ENCODE assay signal across 21 cellular contexts in genomic region chr10:287029-287428, GRCh38.
"Had no signal": no experiment of that assay in that cellular context is flagged by ENCODE, and none has a peak within 500 bp of the region (broad histone marks: within the 10 kb centered on the region; RNA-seq: fewer than 3 reads in every experiment).

No MANE protein-coding gene starts in this region.

- H3K4me1 ChIP-seq: ascending aorta, foreskin keratinocyte, lower lobe of right lung, neural progenitor cell, transverse colon, uterus had no signal

- H3K4me3 Mint-ChIP-seq: activated CD4-positive, alpha-beta T cell treated with anti-CD3 and anti-CD28 coated beads, Interleukin-2, amount 10 ng/mL, durations not matched to agents 7 days and 5 days; activated naive CD4-positive, alpha-beta T cell treated with anti-CD3 and anti-CD28 coated beads, Interleukin-2, amount 50 U/mL, for 24 hours; endodermal cell; naive thymus-derived CD4-positive, alpha-beta T cell; neural progenitor cell; stimulated activated naive B cell treated with anti-CD40 and anti-IgM and Interleukin-4, amounts not matched to agents 10 μg/mL and 1 μg/mL and 100 μg/mL, for 72 hours; T-helper 2 cell treated with Interferon-gamma antibody and Interleukin-4, amounts not matched to agents 5 μg/mL and 100 μg/mL, for 36 hours had no signal

- H3K4me2 ChIP-seq: neural progenitor cell had no signal

- H3K27me3 Mint-ChIP-seq: activated CD4-positive, alpha-beta T cell treated with anti-CD3 and anti-CD28 coated beads, Interleukin-2, amount 10 ng/mL, durations not matched to agents 7 days and 5 days; activated naive CD4-positive, alpha-beta T cell treated with anti-CD3 and anti-CD28 coated beads, Interleukin-2, amount 50 U/mL, for 24 hours had no signal

- H3K9me3 ChIP-seq: ascending aorta, lower lobe of right lung, transverse colon, uterus had no signal

- H3K36me3 ChIP-seq: neural progenitor cell, uterus had no signal

- H3K9ac ChIP-seq: neural progenitor cell had no signal

- DNase-seq: activated CD4-positive, alpha-beta T cell treated with anti-CD3 and anti-CD28 coated beads, Interleukin-2, amount 10 ng/mL, durations not matched to agents 7 days and 5 days; activated gamma-delta T cell treated with Interleukin-2 at 50 U/mL for 16 hours; activated T-cell treated with anti-CD3 and anti-CD28 coated beads, Interleukin-2, amount 50 U/mL, for 1 hour; cortex of kidney; endodermal cell; foreskin keratinocyte; kidney; lower lobe of right lung; naive thymus-derived CD4-positive, alpha-beta T cell; stimulated activated CD4-positive, alpha-beta T cell treated with anti-CD3 and anti-CD28 coated beads, Interleukin-2, amount 100 ng/mL, for 48 hours; stimulated activated CD8-positive, alpha-beta memory T cell treated with anti-CD3 and anti-CD28 coated beads, Interleukin-4, amount 100 ng/mL, for 48 hours; stimulated activated naive B cell treated with anti-CD40 and anti-IgM and Interleukin-4, amounts not matched to agents 10 μg/mL and 1 μg/mL and 100 μg/mL, for 72 hours; transverse colon; uterus had no signal

- FAIRE-seq: bronchial epithelial cell, kidney had no signal

- H3K4me1 Mint-ChIP-seq: activated naive CD4-positive, alpha-beta T cell treated with anti-CD3 and anti-CD28 coated beads, Interleukin-2, amount 50 U/mL, for 24 hours; endodermal cell; neural progenitor cell had no signal

- H3K27me3 ChIP-seq: ascending aorta, foreskin keratinocyte, neural progenitor cell, transverse colon, uterus had no signal

- H3K4me3 ChIP-seq: ascending aorta, lower lobe of right lung, neural progenitor cell, transverse colon, uterus had no signal

- H3K9me3 Mint-ChIP-seq: activated CD4-positive, alpha-beta T cell treated with anti-CD3 and anti-CD28 coated beads, Interleukin-2, amount 10 ng/mL, durations not matched to agents 7 days and 5 days; activated naive CD4-positive, alpha-beta T cell treated with anti-CD3 and anti-CD28 coated beads, Interleukin-2, amount 50 U/mL, for 24 hours; endodermal cell; naive thymus-derived CD4-positive, alpha-beta T cell; neural progenitor cell; T-helper 2 cell treated with Interferon-gamma antibody and Interleukin-4, amounts not matched to agents 5 μg/mL and 100 μg/mL, for 36 hours had no signal

- H3K27ac Mint-ChIP-seq: activated CD4-positive, alpha-beta T cell treated with anti-CD3 and anti-CD28 coated beads, Interleukin-2, amount 10 ng/mL, durations not matched to agents 7 days and 5 days; activated naive CD4-positive, alpha-beta T cell treated with anti-CD3 and anti-CD28 coated beads, Interleukin-2, amount 50 U/mL, for 24 hours; endodermal cell; neural progenitor cell; stimulated activated naive B cell treated with anti-CD40 and anti-IgM and Interleukin-4, amounts not matched to agents 10 μg/mL and 1 μg/mL and 100 μg/mL, for 72 hours; T-helper 2 cell treated with Interferon-gamma antibody and Interleukin-4, amounts not matched to agents 5 μg/mL and 100 μg/mL, for 36 hours had no signal

- H3K27ac ChIP-seq: epithelial cell of prostate, foreskin keratinocyte, lower lobe of right lung, neural progenitor cell, transverse colon, uterus, VCaP had no signal

- H2AFZ ChIP-seq: neural progenitor cell had no signal
